ENCODE assay signal across 8 cellular contexts in genomic region chr6:57317060-57317943, GRCh38. TPM values are rescaled to one million over a fixed set of nuclear protein-coding genes. Genes with fewer than 3 reads are reported as not detected.
DNase-seq lines count a peak whose midpoint lies in the region; ATAC-seq and TF ChIP-seq lines count a peak whose summit lies in the region.

A gene with protein sequence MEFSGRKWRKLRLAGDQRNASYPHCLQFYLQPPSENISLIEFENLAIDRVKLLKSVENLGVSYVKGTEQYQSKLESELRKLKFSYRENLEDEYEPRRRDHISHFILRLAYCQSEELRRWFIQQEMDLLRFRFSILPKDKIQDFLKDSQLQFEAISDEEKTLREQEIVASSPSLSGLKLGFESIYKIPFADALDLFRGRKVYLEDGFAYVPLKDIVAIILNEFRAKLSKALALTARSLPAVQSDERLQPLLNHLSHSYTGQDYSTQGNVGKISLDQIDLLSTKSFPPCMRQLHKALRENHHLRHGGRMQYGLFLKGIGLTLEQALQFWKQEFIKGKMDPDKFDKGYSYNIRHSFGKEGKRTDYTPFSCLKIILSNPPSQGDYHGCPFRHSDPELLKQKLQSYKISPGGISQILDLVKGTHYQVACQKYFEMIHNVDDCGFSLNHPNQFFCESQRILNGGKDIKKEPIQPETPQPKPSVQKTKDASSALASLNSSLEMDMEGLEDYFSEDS (plus strand): TSS chr6:57317630. CDS start chr6:57318446, 816 bp downstream.

- H3K36me3 Mint-ChIP-seq in activated T-helper 2 cell treated with anti-CD3 and anti-CD28 coated beads, Interferon-gamma antibody, Interleukin-2, Interleukin-4, amounts not matched to agents 10 μg/mL and 5 μg/mL and 100 μg/mL, durations not matched to agents 14 hours and 24 hours and 36 hours (ENCODE audit: low read depth) = peaks cover 40% of the 10 kb centered on the region
- no peaks in the 10 kb centered on the region for H3K36me3 Mint-ChIP-seq in natural killer cell

- CTCF ChIA-PET in RWPE1 (lab: Yijun Ruan, JAX) = interaction anchor here (0.6 to 2.1 kb wide), 8 partner anchors 96 to 1242 kb away, joined by 3 to 20 read pairs (median 4); partner anchors contain the start of genes BAG2 and RAB23

- intact Hi-C loops in activated T-helper 2 cell treated with anti-CD3 and anti-CD28 coated beads, Interferon-gamma antibody, Interleukin-2, Interleukin-4, amounts not matched to agents 10 μg/mL and 5 μg/mL and 100 μg/mL, durations not matched to agents 14 hours and 24 hours and 36 hours (cut with micrococcal nuclease) = loop anchor here (1.0 to 5.0 kb wide), 6 partner anchors 95 to 297 kb away; partner anchors contain the start of genes BAG2 and RAB23
- intact Hi-C loops in natural killer cell (cut with micrococcal nuclease) = loop anchor here (5.0 kb wide), 1 partner anchor 680 kb away; no protein-coding TSS in a partner anchor

- DNase-seq in EH (ENCODE audit: low read depth) = peak; percentile 85
- peak; percentile 14 for DNase-seq in GOT3 (lab: John Stamatoyannopoulos, UW)
- peak; percentile 72 for DNase-seq in LNCaP clone FGC (ENCODE audit: low read depth)
- DNase-seq in RWPE1 (ENCODE audit: low spot score) = peak; percentile 90
- DNase-seq in activated T-helper 2 cell treated with anti-CD3 and anti-CD28 coated beads, Interferon-gamma antibody, Interleukin-2, Interleukin-4, amounts not matched to agents 10 μg/mL and 5 μg/mL and 100 μg/mL, durations not matched to agents 14 hours and 24 hours and 36 hours (ENCODE audit: low spot score) = peak; percentile 81
- peak; percentile 83 for DNase-seq in fibroblast of pulmonary artery (ENCODE audit: low read depth)
- DNase-seq in natural killer cell = peak; percentile 68
- DNase-seq in stimulated activated naive CD4-positive, alpha-beta T cell (lab: John Stamatoyannopoulos, UW) = peak; percentile 64 to 79 (median 75)

- H3K4me3 Mint-ChIP-seq in activated T-helper 2 cell treated with anti-CD3 and anti-CD28 coated beads, Interferon-gamma antibody, Interleukin-2, Interleukin-4, amounts not matched to agents 10 μg/mL and 5 μg/mL and 100 μg/mL, durations not matched to agents 14 hours and 24 hours and 36 hours (ENCODE audit: low read depth) = peak within 1 kb of the TSS; percentile 100
- peak within 1 kb of the TSS; percentile 97 for H3K4me3 Mint-ChIP-seq in natural killer cell

- peaks cover 5% of the 10 kb centered on the region for H3K9me3 Mint-ChIP-seq in activated T-helper 2 cell treated with anti-CD3 and anti-CD28 coated beads, Interferon-gamma antibody, Interleukin-2, Interleukin-4, amounts not matched to agents 10 μg/mL and 5 μg/mL and 100 μg/mL, durations not matched to agents 14 hours and 24 hours and 36 hours
- no peaks in the 10 kb centered on the region for H3K9me3 Mint-ChIP-seq in natural killer cell

- H3K27ac ChIP-seq in RWPE1 = peak within 1 kb of the TSS; percentile 80

- TF ChIP-seq CTCF in LNCaP clone FGC (IDR thresholded peaks at IDR 0.05; ENCODE audit: control insufficient read depth, extremely low read depth, insufficient read depth) (no peak), RWPE1 (conservative IDR thresholded peaks at IDR 0.05; ENCODE audit: low read depth) (no peak), fibroblast of pulmonary artery (IDR thresholded peaks at IDR 0.05; ENCODE audit: low read length, missing control alignments) (no peak), natural killer cell (IDR thresholded peaks at IDR 0.05) (no peak)

- peak within 1 kb of the TSS; percentile 95 for H3K27ac Mint-ChIP-seq in activated T-helper 2 cell treated with anti-CD3 and anti-CD28 coated beads, Interferon-gamma antibody, Interleukin-2, Interleukin-4, amounts not matched to agents 10 μg/mL and 5 μg/mL and 100 μg/mL, durations not matched to agents 14 hours and 24 hours and 36 hours
- peak within 1 kb of the TSS; percentile 88 to 94 for H3K27ac Mint-ChIP-seq in natural killer cell

- peaks cover 12% of the 10 kb centered on the region for H3K27me3 Mint-ChIP-seq in activated T-helper 2 cell treated with anti-CD3 and anti-CD28 coated beads, Interferon-gamma antibody, Interleukin-2, Interleukin-4, amounts not matched to agents 10 μg/mL and 5 μg/mL and 100 μg/mL, durations not matched to agents 14 hours and 24 hours and 36 hours (ENCODE audit: low read depth)
- H3K27me3 Mint-ChIP-seq in natural killer cell (ENCODE audit: low read depth in 2 of 2) = peaks cover 0 to 16% of the 10 kb centered on the region in 2 donors

- POLR2A ChIA-PET in RWPE1 (lab: Yijun Ruan, JAX; ENCODE audit: low non-redundant PET) = interaction anchor here (0.8 kb wide), 1 partner anchor 95 kb away, joined by 3 read pairs; the partner anchor contains the start of gene RAB23

- H3K4me1 Mint-ChIP-seq in activated T-helper 2 cell treated with anti-CD3 and anti-CD28 coated beads, Interferon-gamma antibody, Interleukin-2, Interleukin-4, amounts not matched to agents 10 μg/mL and 5 μg/mL and 100 μg/mL, durations not matched to agents 14 hours and 24 hours and 36 hours (ENCODE audit: low read depth) = peaks cover 27% of the 10 kb centered on the region
- H3K4me1 Mint-ChIP-seq in natural killer cell = peaks cover 27 to 39% of the 10 kb centered on the region in 2 donors

- peak; percentile 87 to 91 (median 91) for ATAC-seq in natural killer cell

- H3K4me3 ChIP-seq in LNCaP clone FGC (ENCODE audit: low read depth, low read length) (peak within 1 kb of the TSS; percentile 82), fibroblast of pulmonary artery (replicated peaks; ENCODE audit: low read depth, low read length) (peak within 1 kb of the TSS; percentile 79)

RNA-seq across cellular contexts. Expression of the gene that starts here (rescaled TPM):
- total RNA-seq in activated T-helper 2 cell treated with anti-CD3 and anti-CD28 coated beads, Interferon-gamma antibody, Interleukin-2, Interleukin-4, amounts not matched to agents 10 μg/mL and 5 μg/mL and 100 μg/mL, durations not matched to agents 14 hours and 24 hours and 36 hours = 36.9 and 37.9 TPM in 2 replicates
- total RNA-seq in natural killer cell = 10 to 100 TPM; 16.0 to 27.5 (median 18.3) TPM

Comparison
In these comparisons a context has a peak if more than half of its experiments do, and no peak if none do; other contexts are left out.
1. Peak in every context shown above with its lines: DNase-seq, ATAC-seq, H3K4me3 ChIP-seq and H3K27ac ChIP-seq.
2. DNase-seq: peak in every context shown above with its lines; median percentile 90 in RWPE1; 85 in EH; 83 in fibroblast of pulmonary artery; 81 in activated T-helper 2 cell treated with anti-CD3 and anti-CD28 coated beads, Interferon-gamma antibody, Interleukin-2, Interleukin-4, amounts not matched to agents 10 μg/mL and 5 μg/mL and 100 μg/mL, durations not matched to agents 14 hours and 24 hours and 36 hours; 75 in stimulated activated naive CD4-positive, alpha-beta T cell; 72 in LNCaP clone FGC; 68 in natural killer cell; 14 in GOT3.